ENCODE assay signal across 28 cellular contexts in genomic region chr11:78213526-78214330, GRCh38. TPM values are rescaled to one million over a fixed set of nuclear protein-coding genes. Genes with fewer than 3 reads are reported as not detected.
DNase-seq lines count a peak whose midpoint lies in the region; ATAC-seq and TF ChIP-seq lines count a peak whose summit lies in the region.
"Had no signal": no experiment of that assay in that cellular context is flagged by ENCODE, and none has a peak within 500 bp of the region (broad histone marks: within the 10 kb centered on the region; RNA-seq: fewer than 3 reads in every experiment).

No MANE protein-coding gene starts in this region.

- H3K4me1 Mint-ChIP-seq in WTC11 (no peaks in the 10 kb centered on the region), endodermal cell (no peaks in the 10 kb centered on the region)
- H3K4me1 Mint-ChIP-seq: H9 had no signal

- H3K9me3 ChIP-seq in cardiac muscle cell (ENCODE audit: low read depth) = no peaks in the 10 kb centered on the region
- no peaks in the 10 kb centered on the region for H3K9me3 ChIP-seq in endodermal cell (ENCODE audit: control insufficient read depth, low read length)
- no peaks in the 10 kb centered on the region for H3K9me3 ChIP-seq in suprapubic skin
- H3K9me3 ChIP-seq: BE2C, colonic mucosa, tibial nerve had no signal

- H3K9ac ChIP-seq in endodermal cell (ENCODE audit: extremely low read depth, low read length, poor library complexity, severe bottlenecking) = no peak overlapping the region

- ATAC-seq in Right ventricle myocardium superior (ENCODE audit: poor library complexity) = no peak
- no peak for ATAC-seq in WTC11
- ATAC-seq in HG02610 (IDR thresholded peaks at IDR 0.05; ENCODE audit: unreplicated experiment) = no peak
- ATAC-seq: effector memory CD8-positive, alpha-beta T cell; GM12878 had no signal

- 92 to 95% methylated on average over 3 to 8 of the region's 8 CpGs for WGBS in endodermal cell (ENCODE audit: insufficient coverage in 1 of 2, insufficient read length in 1 of 2), 2 experiments
- WGBS in suprapubic skin = 66% methylated on average over 5 of the region's 8 CpGs

- H3K4me3 Mint-ChIP-seq in WTC11 (no peak overlapping the region), endodermal cell (no peak overlapping the region)
- H3K4me3 Mint-ChIP-seq: effector memory CD8-positive, alpha-beta T cell; H9; stimulated activated naive CD8-positive, alpha-beta T cell treated with anti-CD3 and anti-CD28 coated beads, Interleukin-15, Interleukin-2, amounts not matched to agents 100 ng/mL and 50 ng/mL, for 24 hours had no signal

- H3K4me3 ChIP-seq in cardiac muscle cell = no peak overlapping the region
- no peak overlapping the region for H3K4me3 ChIP-seq in endodermal cell (ENCODE audit: low read length)
- H3K4me3 ChIP-seq in suprapubic skin = no peak overlapping the region
- H3K4me3 ChIP-seq: colonic mucosa, GM12878, smooth muscle cell, tibial nerve had no signal

- H3K27ac ChIP-seq in cardiac muscle cell = peak overlapping the region; percentile 45
- H3K27ac ChIP-seq in endodermal cell (ENCODE audit: low read depth, low read length) = no peak overlapping the region
- no peak overlapping the region for H3K27ac ChIP-seq in suprapubic skin
- H3K27ac ChIP-seq: colonic mucosa, HL-60 had no signal

- TF ChIP-seq CTCF in cardiac muscle cell (IDR thresholded peaks at IDR 0.05; ENCODE audit: low read depth, low read length) (no peak), WTC11 (IDR thresholded peaks at IDR 0.05) (no peak), endodermal cell (conservative IDR thresholded peaks at IDR 0.05) (no peak), suprapubic skin (IDR thresholded peaks at IDR 0.05) (no peak)

- H3K4me1 ChIP-seq in cardiac muscle cell (ENCODE audit: low read depth) = peaks cover 15% of the 10 kb centered on the region
- no peaks in the 10 kb centered on the region for H3K4me1 ChIP-seq in endodermal cell (ENCODE audit: control insufficient read depth, insufficient read depth, low read length)
- H3K4me1 ChIP-seq in suprapubic skin = no peaks in the 10 kb centered on the region
- H3K4me1 ChIP-seq: BE2C, colonic mucosa had no signal

- H3K27me3 Mint-ChIP-seq in WTC11 (ENCODE audit: low read depth) (no peaks in the 10 kb centered on the region), endodermal cell (ENCODE audit: insufficient read depth) (no peaks in the 10 kb centered on the region)
- H3K27me3 Mint-ChIP-seq: effector memory CD8-positive, alpha-beta T cell; stimulated activated naive CD8-positive, alpha-beta T cell treated with anti-CD3 and anti-CD28 coated beads, Interleukin-15, Interleukin-2, amounts not matched to agents 100 ng/mL and 50 ng/mL, for 24 hours had no signal

- POLR2A ChIA-PET in WTC11 (lab: Charles Lee) = no interaction called here

- H3K36me3 ChIP-seq in cardiac muscle cell (peaks cover 15% of the 10 kb centered on the region), endodermal cell (ENCODE audit: control insufficient read depth, insufficient read depth, low read length) (peaks cover 65% of the 10 kb centered on the region), suprapubic skin (peaks cover 47% of the 10 kb centered on the region)
- H3K36me3 ChIP-seq: colonic mucosa had no signal

- H3K27ac Mint-ChIP-seq in WTC11 (no peak overlapping the region), endodermal cell (no peak overlapping the region)
- H3K27ac Mint-ChIP-seq: stimulated activated naive CD8-positive, alpha-beta T cell treated with anti-CD3 and anti-CD28 coated beads, Interleukin-15, Interleukin-2, amounts not matched to agents 100 ng/mL and 50 ng/mL, for 24 hours had no signal

- H3K9me3 Mint-ChIP-seq in WTC11 (no peaks in the 10 kb centered on the region), endodermal cell (no peaks in the 10 kb centered on the region)
- H3K9me3 Mint-ChIP-seq: effector memory CD8-positive, alpha-beta T cell; H9; stimulated activated naive CD8-positive, alpha-beta T cell treated with anti-CD3 and anti-CD28 coated beads, Interleukin-15, Interleukin-2, amounts not matched to agents 100 ng/mL and 50 ng/mL, for 24 hours had no signal

- intact Hi-C loops in Right ventricle myocardium superior (cut with DNase I) = no loop called here

- no peak for TF ChIP-seq EP300 in suprapubic skin (IDR thresholded peaks at IDR 0.05)

- no peaks in the 10 kb centered on the region for H3K27me3 ChIP-seq in cardiac muscle cell
- no peaks in the 10 kb centered on the region for H3K27me3 ChIP-seq in endodermal cell (ENCODE audit: control insufficient read depth, insufficient read depth, low read length, poor library complexity, severe bottlenecking)
- no peaks in the 10 kb centered on the region for H3K27me3 ChIP-seq in suprapubic skin
- H3K27me3 ChIP-seq: BE2C, colonic mucosa, tibial nerve had no signal

- CTCF ChIA-PET in WTC11 (lab: Charles Lee) = no interaction called here

- H3K36me3 Mint-ChIP-seq in WTC11 (peaks cover 20% of the 10 kb centered on the region), endodermal cell (ENCODE audit: low read depth) (peaks cover 61% of the 10 kb centered on the region)

- DNase-seq in cardiac muscle cell (ENCODE audit: low read depth in 1 of 2, low spot score in 1 of 2) = no peak
- DNase-seq in Right ventricle myocardium superior = no peak
- DNase-seq in WTC11 (ENCODE audit: low spot score) = peak; percentile 7
- peak; percentile 33 for DNase-seq in endodermal cell
- DNase-seq in suprapubic skin (ENCODE audit: low spot score in 2 of 2) = peak; percentile 39 to 56
- DNase-seq in NCI-H226 = no peak
- no peak for DNase-seq in SIG-M5 (lab: John Stamatoyannopoulos, UW)
- DNase-seq: ACHN; activated CD4-positive, CD25-positive, alpha-beta regulatory T cell; activated naive CD4-positive, alpha-beta T cell treated with anti-CD3 and anti-CD28 coated beads, Interleukin-2, amount 50 U/mL, for 16 hours; activated T-cell treated with anti-CD3 and anti-CD28 coated beads, Interleukin-2, amount 50 U/mL, for 48 hours; amniotic stem cell; BE2C; colonic mucosa; DMS153; effector memory CD8-positive, alpha-beta T cell; H9; mesendoderm; NCI-H1694; NCI-H82; stimulated activated CD4-positive, alpha-beta T cell treated with anti-CD3 and anti-CD28 coated beads, Interleukin-1b, Interleukin-23, amount 100 ng/mL, for 48 hours; SW 1271 had no signal

- no peak for TF ChIP-seq POLR2A in suprapubic skin (IDR thresholded peaks at IDR 0.05)

TF ChIP-seq in WTC11, 78 proteins besides CTCF, POLR2A, EP300 and RAD21:
- no peak for TF ChIP-seq ZNF396 (CRISPR knock-in tag; IDR thresholded peaks at IDR 0.05; ENCODE audit: borderline replicate concordance)
- no peak for TF ChIP-seq SMAD3 (CRISPR knock-in tag; IDR thresholded peaks at IDR 0.05; ENCODE audit: borderline replicate concordance)

RNA-seq across cellular contexts. Expression of gene USP35, which starts 25.0 kb away (rescaled TPM):
- 25.1 and 35.0 TPM in 2 replicates for total RNA-seq in cardiac muscle cell
- polyA plus RNA-seq in cardiac muscle cell = 11.1 and 13.3 TPM in 2 replicates
- total RNA-seq in Right ventricle myocardium superior = 4.6 TPM
- total RNA-seq in WTC11 (2021) = 9.1 to 10.6 TPM (median 9.6 TPM) in 3 replicates
- total RNA-seq in endodermal cell = 10 to 100 TPM in 1 of 2 donors, 1 to 10 TPM in 1; 8.6 to 11.2 TPM
- polyA plus RNA-seq in endodermal cell (2013, experiment 1 of 2) = 8.2 TPM
- 6.9 TPM for polyA plus RNA-seq in endodermal cell (2013, experiment 2 of 2)
- 1 to 10 TPM; 2.3 to 9.6 (median 5.6) TPM for total RNA-seq in suprapubic skin

RNA-seq across cellular contexts. Expression of gene KCTD21, which starts 25.3 kb away (rescaled TPM):
- total RNA-seq in cardiac muscle cell (8.6 and 15.8 TPM in 2 replicates), Right ventricle myocardium superior (10.4 TPM), WTC11 (2021) (2.8 to 4.0 TPM (median 3.1 TPM) in 3 replicates), endodermal cell (1 to 10 TPM; 4.1 to 4.6 TPM), suprapubic skin (10 to 100 TPM in 1 of 4 donors, 1 to 10 TPM in 3; 3.6 to 11.1 (median 4.3) TPM)
- polyA plus RNA-seq in cardiac muscle cell = 4.8 and 5.8 TPM in 2 replicates
- polyA plus RNA-seq in endodermal cell (2013, experiment 1 of 2) = 4.5 TPM
- 4.4 TPM for polyA plus RNA-seq in endodermal cell (2013, experiment 2 of 2)

Comparison
In these comparisons a context has a peak if more than half of its experiments do, and no peak if none do; other contexts are left out.
1. DNase-seq: peak in WTC11 (single experiment), endodermal cell (single experiment) and suprapubic skin (2 of 2); none in cardiac muscle cell (0 of 2), Right ventricle myocardium superior (single experiment), NCI-H226 (single experiment) and SIG-M5 (single experiment).